ENCODE assay signal across 15 cellular contexts in the genomic region with DNA sequence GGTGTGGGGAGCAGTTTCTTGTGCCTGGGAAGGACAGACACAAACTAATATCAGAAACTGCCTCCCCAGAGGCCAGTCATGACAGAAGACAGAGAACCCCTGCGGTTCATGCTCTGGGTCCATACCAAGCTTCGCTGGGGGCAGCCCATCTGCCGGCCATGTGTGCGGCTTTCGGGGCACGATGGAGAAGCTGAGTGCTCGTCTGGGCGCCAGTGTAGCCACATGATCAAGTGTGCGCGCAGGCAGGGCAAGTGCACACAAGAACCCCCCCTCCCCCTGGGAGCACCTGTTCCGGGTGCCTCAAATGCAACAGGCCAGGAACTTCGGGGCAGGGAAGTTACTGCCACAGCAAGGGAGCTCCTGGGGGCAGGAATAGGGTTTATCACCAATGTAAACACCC. TPM values are rescaled to one million over a fixed set of nuclear protein-coding genes. Genes with fewer than 3 reads are reported as not detected.
DNase-seq lines count a peak whose midpoint lies in the region; TF ChIP-seq lines count a peak whose summit lies in the region.
"Had no signal": no experiment of that assay in that cellular context is flagged by ENCODE, and none has a peak within 500 bp of the region (broad histone marks: within the 10 kb centered on the region; RNA-seq: fewer than 3 reads in every experiment).

No MANE protein-coding gene starts in this region.

- peaks cover 48% of the 10 kb centered on the region for H3K27me3 Mint-ChIP-seq in T-helper 2 cell treated with Interferon-gamma antibody and Interleukin-4, amounts not matched to agents 5 μg/mL and 100 μg/mL, for 36 hours (ENCODE audit: low read depth)
- peaks cover 68% of the 10 kb centered on the region for H3K27me3 Mint-ChIP-seq in brain
- H3K27me3 Mint-ChIP-seq in nephron progenitor cell (ENCODE audit: low read depth, poor library complexity), result peaks cover 65% of the 10 kb centered on the region

- H3K27ac Mint-ChIP-seq in T-helper 2 cell treated with Interferon-gamma antibody and Interleukin-4, amounts not matched to agents 5 μg/mL and 100 μg/mL, for 36 hours, result no peak overlapping the region
- H3K27ac Mint-ChIP-seq in brain (peak overlapping the region in 1 of 5 experiments; percentile 9), nephron progenitor cell (no peak overlapping the region)

- H3K4me3 Mint-ChIP-seq in T-helper 2 cell treated with Interferon-gamma antibody and Interleukin-4, amounts not matched to agents 5 μg/mL and 100 μg/mL, for 36 hours, result peak overlapping the region; percentile 75
- H3K4me3 Mint-ChIP-seq in brain (peak overlapping the region; percentile 48 to 87 (median 78)), nephron progenitor cell (peak overlapping the region; percentile 75)

- H3K4me1 Mint-ChIP-seq in T-helper 2 cell treated with Interferon-gamma antibody and Interleukin-4, amounts not matched to agents 5 μg/mL and 100 μg/mL, for 36 hours (ENCODE audit: low read depth), result peaks cover 3% of the 10 kb centered on the region
- H3K4me1 Mint-ChIP-seq in brain, result peaks cover 20% of the 10 kb centered on the region
- peaks cover 31% of the 10 kb centered on the region for H3K4me1 Mint-ChIP-seq in nephron progenitor cell

- TF ChIP-seq CTCF in brain (conservative IDR thresholded peaks at IDR 0.05) (no peak), nephron progenitor cell (IDR thresholded peaks at IDR 0.05) (no peak)

- DNase-seq in T-helper 2 cell treated with Interferon-gamma antibody and Interleukin-4, amounts not matched to agents 5 μg/mL and 100 μg/mL, for 36 hours (ENCODE audit: low spot score), result no peak
- DNase-seq in T-helper 2 cell (no peak), NCI-H524 treated with DMSO at 0.1 percent for 48 hours (lab: John Stamatoyannopoulos, UW) (peak; percentile 2), nephron progenitor cell (no peak), NOMO-1 (lab: John Stamatoyannopoulos, UW; ENCODE audit: unreplicated experiment in 2 of 2) (no peak), LoVo (ENCODE audit: low spot score) (no peak), hepatic stellate cell (ENCODE audit: low spot score) (no peak)
- DNase-seq: amniotic stem cell; mammary epithelial cell; MG63; NCI-H2029 treated with DMSO at 0.1 percent for 48 hours; sigmoid colon; stimulated activated CD4-positive, alpha-beta T cell treated with anti-CD3 and anti-CD28 coated beads, Interleukin-2, amount 100 ng/mL, for 24 hours; trophoblast cell had no signal

- no peaks in the 10 kb centered on the region for H3K36me3 Mint-ChIP-seq in T-helper 2 cell treated with Interferon-gamma antibody and Interleukin-4, amounts not matched to agents 5 μg/mL and 100 μg/mL, for 36 hours (ENCODE audit: low read depth)
- H3K36me3 Mint-ChIP-seq in brain (no peaks in the 10 kb centered on the region), nephron progenitor cell (ENCODE audit: low read depth) (no peaks in the 10 kb centered on the region)

- H3K9me3 Mint-ChIP-seq in T-helper 2 cell treated with Interferon-gamma antibody and Interleukin-4, amounts not matched to agents 5 μg/mL and 100 μg/mL, for 36 hours, result no peaks in the 10 kb centered on the region
- peaks cover 0 to 4% (median 0%) of the 10 kb centered on the region in 5 experiments for H3K9me3 Mint-ChIP-seq in brain
- no peaks in the 10 kb centered on the region for H3K9me3 Mint-ChIP-seq in nephron progenitor cell

RNA-seq across cellular contexts. Expression of a gene that starts 1.8 kb away (rescaled TPM):
- polyA plus RNA-seq in brain (ENCODE audit: insufficient read depth, low read depth, low replicate concordance), result 7.1 TPM
